ENCODE assay signal across 2 cellular contexts in genomic region chr7:40447345-40447744, GRCh38.
TF ChIP-seq lines count a peak whose summit lies in the region.

No MANE protein-coding gene starts in this region.

TF ChIP-seq in GM23338, 12 proteins besides CTCF, POLR2A, EP300 and RAD21:
- TF ChIP-seq ZNF331 (CRISPR knock-in tag; IDR thresholded peaks at IDR 0.05; ENCODE audit: low read depth) (no peak), EZH2 (IDR thresholded peaks at IDR 0.05; ENCODE audit: low read depth, unreplicated experiment) (no peak), EZH2phosphoT487 (IDR thresholded peaks at IDR 0.05; ENCODE audit: unreplicated experiment) (no peak), ETS1 (IDR thresholded peaks at IDR 0.05) (no peak), ZNF114 (CRISPR knock-in tag; IDR thresholded peaks at IDR 0.05) (no peak), STAT1 (IDR thresholded peaks at IDR 0.05; ENCODE audit: unreplicated experiment) (no peak), NANOG (IDR thresholded peaks at IDR 0.05; ENCODE audit: borderline replicate concordance) (no peak), JUNB (IDR thresholded peaks at IDR 0.05; ENCODE audit: unreplicated experiment) (no peak)

TF ChIP-seq in K562, 482 proteins besides CTCF, POLR2A, EP300 and RAD21:
- TF ChIP-seq ZFP36 (IDR thresholded peaks at IDR 0.05; ENCODE audit: low read depth, low read length, partially characterized antibody) = no peak
- TF ChIP-seq ZNF140 (CRISPR knock-in tag; IDR thresholded peaks at IDR 0.05) = no peak
- no peak for TF ChIP-seq E2F8 (IDR thresholded peaks at IDR 0.05; ENCODE audit: low read depth, partially characterized antibody)
- TF ChIP-seq ZBTB5 (IDR thresholded peaks at IDR 0.05) = no peak
- no peak for TF ChIP-seq SIN3A (IDR thresholded peaks at IDR 0.05; ENCODE audit: borderline replicate concordance in 2 of 2, control insufficient read depth in 1 of 2, low read depth in 2 of 2, low read length in 2 of 2)
- TF ChIP-seq ZNF764 (CRISPR knock-in tag; IDR thresholded peaks at IDR 0.05; ENCODE audit: low read depth) = no peak
- TF ChIP-seq L3MBTL2 (IDR thresholded peaks at IDR 0.05) = no peak
- TF ChIP-seq BHLHE40 (IDR thresholded peaks at IDR 0.05; ENCODE audit: low read length) = no peak
- no peak for TF ChIP-seq FOXA1 (IDR thresholded peaks at IDR 0.05; ENCODE audit: borderline replicate concordance)
- TF ChIP-seq CGGBP1 (CRISPR knock-in tag; IDR thresholded peaks at IDR 0.05) = no peak
- no peak for TF ChIP-seq BMI1 (IDR thresholded peaks at IDR 0.05; ENCODE audit: low read length)
- TF ChIP-seq FOSL1 (tag; conservative IDR thresholded peaks at IDR 0.05) = no peak
- TF ChIP-seq, protein P1, sequence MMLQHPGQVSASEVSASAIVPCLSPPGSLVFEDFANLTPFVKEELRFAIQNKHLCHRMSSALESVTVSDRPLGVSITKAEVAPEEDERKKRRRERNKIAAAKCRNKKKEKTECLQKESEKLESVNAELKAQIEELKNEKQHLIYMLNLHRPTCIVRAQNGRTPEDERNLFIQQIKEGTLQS (IDR thresholded peaks at IDR 0.05) = no peak
- TF ChIP-seq, protein P1 (CRISPR knock-in tag; conservative IDR thresholded peaks at IDR 0.05) = no peak
- TF ChIP-seq, protein P2, sequence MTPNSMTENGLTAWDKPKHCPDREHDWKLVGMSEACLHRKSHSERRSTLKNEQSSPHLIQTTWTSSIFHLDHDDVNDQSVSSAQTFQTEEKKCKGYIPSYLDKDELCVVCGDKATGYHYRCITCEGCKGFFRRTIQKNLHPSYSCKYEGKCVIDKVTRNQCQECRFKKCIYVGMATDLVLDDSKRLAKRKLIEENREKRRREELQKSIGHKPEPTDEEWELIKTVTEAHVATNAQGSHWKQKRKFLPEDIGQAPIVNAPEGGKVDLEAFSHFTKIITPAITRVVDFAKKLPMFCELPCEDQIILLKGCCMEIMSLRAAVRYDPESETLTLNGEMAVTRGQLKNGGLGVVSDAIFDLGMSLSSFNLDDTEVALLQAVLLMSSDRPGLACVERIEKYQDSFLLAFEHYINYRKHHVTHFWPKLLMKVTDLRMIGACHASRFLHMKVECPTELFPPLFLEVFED (CRISPR knock-in tag; conservative IDR thresholded peaks at IDR 0.05) = no peak
- TF ChIP-seq CBX8 (IDR thresholded peaks at IDR 0.05; ENCODE audit: borderline replicate concordance, extremely low read depth, low read depth, low read length, poor library complexity, severe bottlenecking) = no peak
- TF ChIP-seq BCL6 (CRISPR knock-in tag; IDR thresholded peaks at IDR 0.05) = no peak
- no peak for TF ChIP-seq GABPA (tag; conservative IDR thresholded peaks at IDR 0.05; ENCODE audit: low read depth)
- TF ChIP-seq TAF7 (tag; IDR thresholded peaks at IDR 0.05) = no peak
- TF ChIP-seq PRMT5 (CRISPR knock-in tag; IDR thresholded peaks at IDR 0.05) = no peak
